In the genomic region with DNA sequence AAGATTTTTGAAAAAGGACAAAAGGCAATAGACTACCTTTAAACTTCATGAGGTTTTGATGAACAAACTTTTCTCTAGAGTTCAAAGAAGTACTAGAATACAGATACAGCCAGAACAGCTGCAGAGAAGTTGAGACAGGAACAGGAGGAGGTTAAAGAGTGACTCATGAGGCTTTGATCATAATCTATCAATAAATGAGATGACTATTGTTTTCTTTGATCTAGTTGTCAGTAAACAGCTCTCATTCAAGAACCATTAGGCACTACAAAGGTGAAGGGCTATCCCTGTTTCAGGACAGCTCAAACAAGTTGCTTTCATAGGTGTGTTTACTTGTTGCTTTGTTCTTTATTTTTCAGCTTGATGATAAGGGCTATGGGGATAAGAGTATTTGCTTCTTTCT, we compare ENCODE assay signal across 1 cellular context.
TF ChIP-seq lines count a peak whose summit lies in the region.

No MANE protein-coding gene starts in this region.

TF ChIP-seq in endothelial cell of umbilical vein, 7 proteins besides CTCF, POLR2A, EP300 and RAD21:
- TF ChIP-seq POLR2AphosphoS5 (IDR thresholded peaks at IDR 0.05; ENCODE audit: insufficient read depth, low read depth, low read length): no peak
- TF ChIP-seq FOS (IDR thresholded peaks at IDR 0.05; ENCODE audit: borderline replicate concordance, insufficient read depth, low read length): peak; percentile 22
- TF ChIP-seq JUN (IDR thresholded peaks at IDR 0.05; ENCODE audit: borderline replicate concordance, insufficient read depth, insufficient read length, low read depth): peak; percentile 27
- no peak for TF ChIP-seq MYC (IDR thresholded peaks at IDR 0.05; ENCODE audit: low read depth, low read length)
- TF ChIP-seq, protein P1, sequence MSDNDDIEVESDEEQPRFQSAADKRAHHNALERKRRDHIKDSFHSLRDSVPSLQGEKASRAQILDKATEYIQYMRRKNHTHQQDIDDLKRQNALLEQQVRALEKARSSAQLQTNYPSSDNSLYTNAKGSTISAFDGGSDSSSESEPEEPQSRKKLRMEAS (IDR thresholded peaks at IDR 0.05; ENCODE audit: insufficient read depth, insufficient read length): no peak
- TF ChIP-seq EZH2 (IDR thresholded peaks at IDR 0.05; ENCODE audit: borderline replicate concordance, low read depth, low read length, severe bottlenecking): no peak
- TF ChIP-seq GATA2 (IDR thresholded peaks at IDR 0.05; ENCODE audit: insufficient read depth, insufficient read length, low read depth, low read length): peak; percentile 54
